28 cellular contexts compared by ENCODE assay signal in the genomic region with DNA sequence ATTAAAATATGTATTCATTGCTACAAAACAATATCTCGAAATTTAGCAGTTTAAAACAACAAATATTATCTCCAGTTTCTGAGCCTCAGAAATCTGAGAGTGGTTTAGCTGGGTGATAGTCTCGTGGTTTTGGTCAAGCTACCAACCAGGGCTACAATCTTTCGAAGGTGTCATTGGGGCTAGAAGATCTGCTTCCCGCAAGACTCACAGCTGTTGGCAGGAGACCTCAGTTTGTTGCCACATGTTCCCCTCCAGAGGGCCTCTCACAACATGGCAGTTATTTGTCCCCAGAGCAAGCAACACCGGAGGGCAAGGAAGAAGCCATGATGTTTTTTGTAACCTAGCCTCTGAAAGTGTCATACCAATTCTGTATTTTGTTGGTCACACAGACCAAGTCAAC.
"Had no signal": no experiment of that assay in that cellular context is flagged by ENCODE, and none has a peak within 500 bp of the region (broad histone marks: within the 10 kb centered on the region; RNA-seq: fewer than 3 reads in every experiment).

No MANE protein-coding gene starts in this region.

- H3K27ac Mint-ChIP-seq: activated naive CD4-positive, alpha-beta T cell treated with anti-CD3 and anti-CD28 coated beads for 36 hours; activated naive CD8-positive, alpha-beta T cell treated with anti-CD3 and anti-CD28 coated beads for 36 hours; activated T-helper 1 cell treated with anti-CD3 and anti-CD28 coated beads, Interleukin-12 subunit alpha, Interleukin-12 subunit beta, Interleukin-2, Interleukin-4 antibody, amounts not matched to agents 30 ng/mL and 10 ng/mL and 1 ng/mL, durations not matched to agents 14 hours and 24 hours and 36 hours; brain; T-helper 1 cell treated with Interleukin-12 subunit alpha and Interleukin-12 subunit beta and Interleukin-4 antibody, amounts not matched to agents 30 μg/mL and 1 μg/mL, for 36 hours had no signal

- DNase-seq: activated CD4-positive, alpha-beta T cell treated with anti-CD3 and anti-CD28 coated beads for 48 hours; activated CD4-positive, alpha-beta T cell treated with anti-CD3 and anti-CD28 coated beads, Interleukin-2, amount 50 U/mL, for 48 hours; activated CD8-positive, alpha-beta memory T cell treated with anti-CD3 and anti-CD28 coated beads for 24 hours; activated effector memory CD4-positive, alpha-beta T cell treated with anti-CD3 and anti-CD28 coated beads, Interleukin-2, amount 50 U/mL, for 16 hours; activated naive CD4-positive, alpha-beta T cell treated with anti-CD3 and anti-CD28 coated beads for 36 hours; activated naive CD8-positive, alpha-beta T cell treated with anti-CD3 and anti-CD28 coated beads for 36 hours; adrenal gland; dorsolateral prefrontal cortex; effector memory CD4-positive, alpha-beta T cell; foreskin keratinocyte; islet precursor cell; left cardiac atrium; left ventricle myocardium superior; naive B cell; spleen; stimulated activated naive CD4-positive, alpha-beta T cell; T-helper 9 cell; transverse colon had no signal

- H3K9me3 Mint-ChIP-seq: activated naive CD4-positive, alpha-beta T cell treated with anti-CD3 and anti-CD28 coated beads for 36 hours; activated naive CD8-positive, alpha-beta T cell treated with anti-CD3 and anti-CD28 coated beads for 36 hours; activated T-helper 1 cell treated with anti-CD3 and anti-CD28 coated beads, Interleukin-12 subunit alpha, Interleukin-12 subunit beta, Interleukin-2, Interleukin-4 antibody, amounts not matched to agents 30 ng/mL and 10 ng/mL and 1 ng/mL, durations not matched to agents 14 hours and 24 hours and 36 hours; brain; naive B cell; T-helper 1 cell treated with Interleukin-12 subunit alpha and Interleukin-12 subunit beta and Interleukin-4 antibody, amounts not matched to agents 30 μg/mL and 1 μg/mL, for 36 hours had no signal

- ATAC-seq: activated CD4-positive, CD25-positive, alpha-beta regulatory T cell treated with anti-CD3 and anti-CD28 coated beads, Interleukin-2, amount 50 U/mL, for 24 hours; esophagus mucosa; foreskin keratinocyte; left cardiac atrium; left ventricle myocardium superior had no signal

- H3K9me3 ChIP-seq: adrenal gland, ascending aorta, right atrium auricular region, spleen, transverse colon had no signal

- H3K27ac ChIP-seq: adrenal gland, ascending aorta, coronary artery, foreskin keratinocyte, right atrium auricular region, spleen, transverse colon, VCaP had no signal

- FAIRE-seq: TTC549 had no signal

- H3K4me1 ChIP-seq: adrenal gland, ascending aorta, foreskin keratinocyte, right atrium auricular region, spleen, transverse colon had no signal

- H3K27me3 ChIP-seq: adrenal gland, ascending aorta, dorsolateral prefrontal cortex, foreskin keratinocyte, right atrium auricular region, spleen, transverse colon had no signal

- H3K36me3 ChIP-seq: adrenal gland, right atrium auricular region had no signal

- H3K4me3 Mint-ChIP-seq: activated naive CD4-positive, alpha-beta T cell treated with anti-CD3 and anti-CD28 coated beads for 36 hours; activated naive CD8-positive, alpha-beta T cell treated with anti-CD3 and anti-CD28 coated beads for 36 hours; activated T-helper 1 cell treated with anti-CD3 and anti-CD28 coated beads, Interleukin-12 subunit alpha, Interleukin-12 subunit beta, Interleukin-2, Interleukin-4 antibody, amounts not matched to agents 30 ng/mL and 10 ng/mL and 1 ng/mL, durations not matched to agents 14 hours and 24 hours and 36 hours; brain; naive B cell; T-helper 1 cell treated with Interleukin-12 subunit alpha and Interleukin-12 subunit beta and Interleukin-4 antibody, amounts not matched to agents 30 μg/mL and 1 μg/mL, for 36 hours had no signal

- H3K4me1 Mint-ChIP-seq: activated naive CD8-positive, alpha-beta T cell treated with anti-CD3 and anti-CD28 coated beads for 36 hours; brain; naive B cell had no signal

- H3K27me3 Mint-ChIP-seq: activated naive CD8-positive, alpha-beta T cell treated with anti-CD3 and anti-CD28 coated beads for 36 hours; naive B cell had no signal

- H3K4me3 ChIP-seq: adrenal gland, ascending aorta, coronary artery, dorsolateral prefrontal cortex, right atrium auricular region, spleen, transverse colon had no signal
